Comparison of ENCODE assay signal across 10 cellular contexts in genomic region chr20:1870792-1871550, GRCh38. TPM values are rescaled to one million over a fixed set of nuclear protein-coding genes. Genes with fewer than 3 reads are reported as not detected.
DNase-seq lines count a peak whose midpoint lies in the region; ATAC-seq, FAIRE-seq and TF ChIP-seq lines count a peak whose summit lies in the region.
"Had no signal": no experiment of that assay in that cellular context is flagged by ENCODE, and none has a peak within 500 bp of the region (broad histone marks: within the 10 kb centered on the region; RNA-seq: fewer than 3 reads in every experiment).

No MANE protein-coding gene starts in this region.

- CTCF ChIA-PET in CD4-positive, alpha-beta T cell (lab: Charles Lee) = no interaction called here

- H3K9me3 Mint-ChIP-seq in central memory CD8-positive, alpha-beta T cell = no peaks in the 10 kb centered on the region
- H3K9me3 Mint-ChIP-seq in CD4-positive, alpha-beta T cell = no peaks in the 10 kb centered on the region
- peaks cover 0 to 4% of the 10 kb centered on the region in 2 experiments; a peak in 4 of 5 replicates for H3K9me3 Mint-ChIP-seq in H9

- H2AFZ ChIP-seq in H9 (ENCODE audit: low read length) = no peak overlapping the region

- POLR2A ChIA-PET in CD4-positive, alpha-beta T cell (lab: Charles Lee) = no interaction called here

- H3K14ac ChIP-seq in H9 (ENCODE audit: insufficient read depth, low read length) = no peak overlapping the region

- H4K91ac ChIP-seq in H9 (ENCODE audit: insufficient read length, low read depth, low read length) = no peak overlapping the region

- no peak overlapping the region for H3K4me3 Mint-ChIP-seq in central memory CD8-positive, alpha-beta T cell
- no peak overlapping the region for H3K4me3 Mint-ChIP-seq in CD4-positive, alpha-beta T cell
- H3K4me3 Mint-ChIP-seq in H9 = no peak overlapping the region

- DNase-seq in GM12865 (ENCODE audit: low read depth) (peak; percentile 45), GOT3 (lab: John Stamatoyannopoulos, UW) (no peak), H9 (no peak), urothelium cell line (ENCODE audit: low spot score) (no peak)
- DNase-seq in central memory CD8-positive, alpha-beta T cell (ENCODE audit: low spot score in 2 of 2) = no peak
- no peak for DNase-seq in CD4-positive, alpha-beta T cell
- DNase-seq: C1 segment of cervical spinal cord, NCI-H510A had no signal

- H4K20me1 ChIP-seq in H9 (ENCODE audit: control insufficient read depth, insufficient read depth, insufficient read length) = no peaks in the 10 kb centered on the region

- H2AK5ac ChIP-seq in H9 (ENCODE audit: insufficient read length, low read length) = no peak overlapping the region

- FAIRE-seq in urothelium cell line (lab: Jason Lieb, UNC) = no peak

- no peaks in the 10 kb centered on the region for H3K36me3 Mint-ChIP-seq in central memory CD8-positive, alpha-beta T cell (ENCODE audit: insufficient read depth)
- no peaks in the 10 kb centered on the region for H3K36me3 Mint-ChIP-seq in CD4-positive, alpha-beta T cell (ENCODE audit: low read depth)
- H3K36me3 Mint-ChIP-seq in H9 (ENCODE audit: insufficient read depth in 1 of 3, low read depth in 3 of 3) = no peaks in the 10 kb centered on the region

- H3K23me2 ChIP-seq in H9 (ENCODE audit: insufficient read length, low read depth, low read length, poor library complexity, severe bottlenecking) = no peaks in the 10 kb centered on the region

- H2BK12ac ChIP-seq in H9 (ENCODE audit: insufficient read length, low read depth, low read length) = no peak overlapping the region

- TF ChIP-seq CTCF in GM12865 (IDR thresholded peaks at IDR 0.05; ENCODE audit: insufficient read depth, low read depth, low read length, missing control alignments) = no peak
- no peak for TF ChIP-seq CTCF in CD4-positive, alpha-beta T cell (IDR thresholded peaks at IDR 0.05)
- no peak for TF ChIP-seq CTCF in H9 (conservative IDR thresholded peaks at IDR 0.05)

- H4K8ac ChIP-seq in H9 (replicated peaks; ENCODE audit: insufficient read length, low read depth, low read length) = no peak overlapping the region

- peaks cover 60% of the 10 kb centered on the region for H3K27me3 Mint-ChIP-seq in central memory CD8-positive, alpha-beta T cell
- H3K27me3 Mint-ChIP-seq in CD4-positive, alpha-beta T cell = peaks cover 48% of the 10 kb centered on the region
- H3K27me3 Mint-ChIP-seq in H9 (ENCODE audit: low read depth) = peaks cover 4% of the 10 kb centered on the region

- no peak overlapping the region for H2BK120ac ChIP-seq in H9 (ENCODE audit: low read depth, low read length, poor library complexity, severe bottlenecking)

- no peak overlapping the region for H2BK20ac ChIP-seq in H9 (ENCODE audit: low read depth, low read length, poor library complexity, severe bottlenecking)

- no peaks in the 10 kb centered on the region for H3K79me1 ChIP-seq in H9 (ENCODE audit: insufficient read depth, low read depth, low read length, poor library complexity, severe bottlenecking)

- peaks cover 4% of the 10 kb centered on the region; the same call in 1 of the 2 replicates for H3K4me1 ChIP-seq in H9 (ENCODE audit: insufficient read depth, low read length)

- no peaks in the 10 kb centered on the region for H3K79me2 ChIP-seq in H9 (ENCODE audit: insufficient read depth, low read length)

- no peak overlapping the region for H2BK5ac ChIP-seq in H9 (ENCODE audit: insufficient read length, low read length)

- H3K4me2 ChIP-seq in H9 (ENCODE audit: insufficient read depth, insufficient read length, low read length) = no peak overlapping the region

- no peak overlapping the region for H2BK15ac ChIP-seq in H9 (ENCODE audit: low read depth, low read length)

- no peaks in the 10 kb centered on the region for H3K4me1 Mint-ChIP-seq in central memory CD8-positive, alpha-beta T cell
- H3K4me1 Mint-ChIP-seq in CD4-positive, alpha-beta T cell (ENCODE audit: low read depth) = no peaks in the 10 kb centered on the region
- peaks cover 13 to 26% of the 10 kb centered on the region in 2 experiments for H3K4me1 Mint-ChIP-seq in H9

- H3K9me3 ChIP-seq in CD4-positive, alpha-beta T cell (ENCODE audit: control insufficient read depth, low read length) = no peaks in the 10 kb centered on the region
- H3K9me3 ChIP-seq in H9 (ENCODE audit: control insufficient read depth, low read depth, low read length) = no peaks in the 10 kb centered on the region

- H3K4me3 ChIP-seq in GM12865 (ENCODE audit: low read depth, low read length) = no peak overlapping the region

- no peak overlapping the region for H3K27ac ChIP-seq in CD4-positive, alpha-beta T cell (ENCODE audit: low read depth, low read length)
- H3K27ac ChIP-seq in H9 (ENCODE audit: insufficient read length, low read depth, low read length) = no peak overlapping the region

- intact Hi-C loops in CD4-positive, alpha-beta T cell (cut with DNase I, micrococcal nuclease) = no loop called here

- H3K23ac ChIP-seq in H9 (ENCODE audit: insufficient read length, low read depth, low read length) = no peak overlapping the region

- H3T11ph ChIP-seq in H9 (ENCODE audit: low read length) = no peak overlapping the region

- no peak overlapping the region for H3K4ac ChIP-seq in H9 (ENCODE audit: low read depth, low read length)

- no peak overlapping the region for H4K5ac ChIP-seq in H9 (ENCODE audit: insufficient read length, low read depth, low read length)

- no peak overlapping the region for H3K9ac ChIP-seq in H9 (ENCODE audit: extremely low read depth, insufficient read length, low read length)

- H3K18ac ChIP-seq in H9 (ENCODE audit: insufficient read length, low read depth, low read length) = no peak overlapping the region

- WGBS in H9 (ENCODE audit: extremely low coverage, insufficient read length, low lambda C conversion rate) = no CpG with 5 or more reads among the region's 17 CpGs

- ATAC-seq in GM21576 (IDR thresholded peaks at IDR 0.05; ENCODE audit: unreplicated experiment) (peak; percentile 62), HG03565 (IDR thresholded peaks at IDR 0.05; ENCODE audit: unreplicated experiment) (peak; percentile 41)
- ATAC-seq in central memory CD8-positive, alpha-beta T cell (replicated peaks; ENCODE audit: extremely low read depth, poor library complexity, severe bottlenecking) = peak; percentile 24
- no peak for ATAC-seq in CD4-positive, alpha-beta T cell (ENCODE audit: poor library complexity)

- no peak overlapping the region for H3K27ac Mint-ChIP-seq in central memory CD8-positive, alpha-beta T cell (ENCODE audit: low read depth)
- H3K27ac Mint-ChIP-seq in CD4-positive, alpha-beta T cell = no peak overlapping the region
- peak overlapping the region in 1 of 3 experiments; percentile 23; a peak in 1 of 7 replicates for H3K27ac Mint-ChIP-seq in H9

- no peaks in the 10 kb centered on the region for H3K27me3 ChIP-seq in CD4-positive, alpha-beta T cell (ENCODE audit: control insufficient read depth, insufficient read depth, low read length)
- no peaks in the 10 kb centered on the region for H3K27me3 ChIP-seq in H9 (ENCODE audit: insufficient read depth, low read length)

- no peak overlapping the region for H3K56ac ChIP-seq in H9 (ENCODE audit: insufficient read length, low read depth, low read length)

RNA-seq across cellular contexts. Expression of gene SIRPA, which starts 24.2 kb away (rescaled TPM):
- under 1 TPM; 0.60 to 0.64 TPM for total RNA-seq in CD4-positive, alpha-beta T cell
- total RNA-seq in H9 (2021) = 5.8 and 6.0 TPM in 2 replicates
